8 cellular contexts compared by ENCODE assay signal in genomic region chr15:60478633-60479360, GRCh38. TPM values are rescaled to one million over a fixed set of nuclear protein-coding genes. Genes with fewer than 3 reads are reported as not detected.
DNase-seq lines count a peak whose midpoint lies in the region; ATAC-seq and TF ChIP-seq lines count a peak whose summit lies in the region.

TSS of gene ICE2 (minus strand) at chr15:60479142. CDS start at chr15:60477977, 1,165 bp downstream.

- TF ChIP-seq POLR2A in gastroesophageal sphincter (IDR thresholded peaks at IDR 0.05): peak; percentile 77 to 80

- H3K9me3 Mint-ChIP-seq in activated naive CD4-positive, alpha-beta T cell treated with anti-CD3 and anti-CD28 coated beads, Interleukin-2, amount 10 ng/mL, durations not matched to agents 7 days and 5 days: no peaks in the 10 kb centered on the region

- H3K27ac ChIP-seq in gastroesophageal sphincter (peak within 1 kb of the TSS; percentile 74 to 97 (median 95)), neutrophil (peak within 1 kb of the TSS; percentile 68), substantia nigra (ENCODE audit: low read depth, low read length, poor library complexity, severe bottlenecking) (peak within 1 kb of the TSS; percentile 89)

- CTCF ChIA-PET in activated naive CD4-positive, alpha-beta T cell treated with anti-CD3 and anti-CD28 coated beads, Interleukin-2, amount 10 ng/mL, durations not matched to agents 7 days and 5 days (lab: Charles Lee): interaction anchor here (0.7 to 1.1 kb wide), 2 partner anchors 30 to 42 kb away, joined by 3 read pairs; no protein-coding TSS in a partner anchor

- H3K4me1 ChIP-seq in gastroesophageal sphincter: peaks cover 5 to 44% (median 21%) of the 10 kb centered on the region in 3 donors
- H3K4me1 ChIP-seq in neutrophil (ENCODE audit: control insufficient read depth in 1 of 2, insufficient read depth in 1 of 2, low read depth in 1 of 2, low read length in 1 of 2): peaks cover 13 to 16% of the 10 kb centered on the region in 2 experiments

- peak; percentile 65 for DNase-seq in GM04503 (ENCODE audit: low read depth)
- peak; percentile 79 for DNase-seq in HFF-Myc (ENCODE audit: extremely low read depth, low read depth)
- DNase-seq in NAMALWA (ENCODE audit: low spot score): peak; percentile 96
- peak; percentile 95 for DNase-seq in SK-N-DZ (ENCODE audit: low spot score)
- peak; percentile 98 for DNase-seq in activated naive CD4-positive, alpha-beta T cell treated with anti-CD3 and anti-CD28 coated beads, Interleukin-2, amount 10 ng/mL, durations not matched to agents 7 days and 5 days
- DNase-seq in substantia nigra (lab: John Stamatoyannopoulos, UW): peak; percentile 65 to 98 (median 89)

- peak within 1 kb of the TSS; percentile 85 for H3K4me3 Mint-ChIP-seq in activated naive CD4-positive, alpha-beta T cell treated with anti-CD3 and anti-CD28 coated beads, Interleukin-2, amount 10 ng/mL, durations not matched to agents 7 days and 5 days

- peak within 1 kb of the TSS; percentile 59 for H3K4me3 ChIP-seq in HFF-Myc (replicated peaks; ENCODE audit: low read depth, low read length)
- peak within 1 kb of the TSS; percentile 50 to 80 for H3K4me3 ChIP-seq in gastroesophageal sphincter
- H3K4me3 ChIP-seq in neutrophil (ENCODE audit: low read depth in 1 of 2, low read length in 1 of 2): peak within 1 kb of the TSS; percentile 78 to 92

- peaks cover 57% of the 10 kb centered on the region for H3K4me1 Mint-ChIP-seq in activated naive CD4-positive, alpha-beta T cell treated with anti-CD3 and anti-CD28 coated beads, Interleukin-2, amount 10 ng/mL, durations not matched to agents 7 days and 5 days

- H3K9me3 ChIP-seq in gastroesophageal sphincter: no peaks in the 10 kb centered on the region
- no peaks in the 10 kb centered on the region for H3K9me3 ChIP-seq in neutrophil

- peak; percentile 97 for ATAC-seq in gastroesophageal sphincter

- H3K27me3 ChIP-seq in gastroesophageal sphincter: no peaks in the 10 kb centered on the region
- no peaks in the 10 kb centered on the region for H3K27me3 ChIP-seq in neutrophil

- H3K36me3 ChIP-seq in gastroesophageal sphincter (peaks cover 0 to 16% of the 10 kb centered on the region in 2 donors), neutrophil (peaks cover 7% of the 10 kb centered on the region)

- TF ChIP-seq CTCF in HFF-Myc (IDR thresholded peaks at IDR 0.05; ENCODE audit: low read depth, low read length, missing control alignments) (no peak), gastroesophageal sphincter (IDR thresholded peaks at IDR 0.05) (peak in 2 of 4 experiments; percentile 26 to 34), neutrophil (IDR thresholded peaks at IDR 0.05) (peak; percentile 57)

- H3K27me3 Mint-ChIP-seq in activated naive CD4-positive, alpha-beta T cell treated with anti-CD3 and anti-CD28 coated beads, Interleukin-2, amount 10 ng/mL, durations not matched to agents 7 days and 5 days: no peaks in the 10 kb centered on the region

- WGBS in gastroesophageal sphincter (ENCODE audit: low coverage in 1 of 2), 2 donors: 0 to 1% methylated on average over 12 to 29 of the region's 57 CpGs

- TF ChIP-seq EP300 in gastroesophageal sphincter (IDR thresholded peaks at IDR 0.05): no peak

- peak within 1 kb of the TSS; percentile 92 for H3K27ac Mint-ChIP-seq in activated naive CD4-positive, alpha-beta T cell treated with anti-CD3 and anti-CD28 coated beads, Interleukin-2, amount 10 ng/mL, durations not matched to agents 7 days and 5 days

- peaks cover 28% of the 10 kb centered on the region for H3K36me3 Mint-ChIP-seq in activated naive CD4-positive, alpha-beta T cell treated with anti-CD3 and anti-CD28 coated beads, Interleukin-2, amount 10 ng/mL, durations not matched to agents 7 days and 5 days

RNA-seq across cellular contexts. Expression of gene ICE2, which starts in this region (rescaled TPM):
- 29.0 and 43.9 TPM in 2 replicates for polyA plus RNA-seq in SK-N-DZ (2014; cell fraction: cytosol; rRNA removed)
- polyA plus RNA-seq in SK-N-DZ (2014; cell fraction: nucleus; rRNA removed): 36.7 and 40.8 TPM in 2 replicates
- 10 to 100 TPM; 14.6 to 34.9 (median 23.8) TPM for total RNA-seq in gastroesophageal sphincter

Comparison
In these comparisons a context has a peak if more than half of its experiments do, and no peak if none do; other contexts are left out.
1. Peak in every context shown above with its lines: DNase-seq, ATAC-seq, H3K4me3 ChIP-seq and H3K27ac ChIP-seq.